In the genomic region with DNA sequence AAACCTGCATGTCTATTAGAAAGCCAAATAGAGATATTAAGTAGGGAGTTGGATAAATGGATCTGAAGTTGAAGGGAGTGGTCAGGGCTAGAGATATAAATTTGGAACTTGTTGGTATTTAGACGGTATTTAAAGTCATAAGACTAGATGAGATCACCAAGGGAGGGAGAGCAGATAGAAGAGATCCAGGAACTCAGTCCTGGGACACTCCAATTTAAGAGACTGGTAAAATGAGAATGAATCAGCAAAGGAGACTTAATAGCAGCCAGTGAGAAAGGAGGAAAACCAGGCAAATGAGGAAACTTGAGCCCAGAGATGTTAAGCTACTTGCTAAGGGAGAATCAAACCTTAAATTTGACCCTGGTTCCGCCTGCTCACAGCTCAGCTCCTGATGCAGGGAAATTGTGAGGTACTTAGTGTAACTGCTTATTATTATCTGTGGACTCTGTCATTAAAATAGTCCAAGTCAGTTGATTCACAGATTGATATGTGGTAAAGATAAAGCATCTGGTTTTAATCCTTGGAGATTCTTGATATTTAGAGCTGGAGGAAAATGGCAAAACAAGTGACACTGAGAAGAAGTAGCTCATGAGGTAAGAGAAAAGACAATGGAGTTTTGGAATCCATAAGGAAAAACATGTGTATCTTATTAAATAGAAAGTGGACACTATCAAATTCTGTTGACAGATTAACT, we compare ENCODE assay signal across 16 cellular contexts. TPM values are rescaled to one million over a fixed set of nuclear protein-coding genes. Genes with fewer than 3 reads are reported as not detected.
DNase-seq lines count a peak whose midpoint lies in the region; ATAC-seq and TF ChIP-seq lines count a peak whose summit lies in the region.
"Had no signal": no experiment of that assay in that cellular context is flagged by ENCODE, and none has a peak within 500 bp of the region (broad histone marks: within the 10 kb centered on the region; RNA-seq: fewer than 3 reads in every experiment).

No MANE protein-coding gene starts in this region.

- no peak overlapping the region for H3K4me3 ChIP-seq in gastroesophageal sphincter
- H3K4me3 ChIP-seq in effector memory CD4-positive, alpha-beta T cell (ENCODE audit: insufficient read depth, low read depth, low read length, poor library complexity, severe bottlenecking) = no peak overlapping the region

- TF ChIP-seq CTCF in gastroesophageal sphincter (IDR thresholded peaks at IDR 0.05) = no peak

- DNase-seq in AG08395 (ENCODE audit: low spot score) (peak; percentile 25), RPMI7951 (ENCODE audit: low read depth) (peak; percentile 12), sciatic nerve (ENCODE audit: low spot score) (no peak), pons (ENCODE audit: low spot score) (no peak), DMS79 (lab: John Stamatoyannopoulos, UW) (no peak), NCI-H1092 (lab: John Stamatoyannopoulos, UW) (no peak)
- no peak for DNase-seq in effector memory CD4-positive, alpha-beta T cell
- DNase-seq: ACHN; activated CD8-positive, alpha-beta T cell treated with anti-CD3 and anti-CD28 coated beads, Interleukin-2, amount 10 ng/mL, durations not matched to agents 7 days and 5 days; naive thymus-derived CD4-positive, alpha-beta T cell; NCI-H1436 treated with DMSO at 0.1 percent for 48 hours; retina; stimulated activated CD4-positive, alpha-beta T cell treated with anti-CD3 and anti-CD28 coated beads, Interleukin-4, amount 100 ng/mL, for 4 hours had no signal

- H3K9me3 ChIP-seq in gastroesophageal sphincter = peaks cover 0 to 17% (median 0%) of the 10 kb centered on the region in 3 donors
- H3K9me3 ChIP-seq in effector memory CD4-positive, alpha-beta T cell (ENCODE audit: control insufficient read depth, low read length) = no peaks in the 10 kb centered on the region

- 60 to 65% methylated on average over 2 of the region's 2 CpGs for WGBS in gastroesophageal sphincter (ENCODE audit: low coverage in 1 of 2), 2 donors

- peak overlapping the region; percentile 13 to 68 (median 60) for H3K27ac ChIP-seq in gastroesophageal sphincter
- no peak overlapping the region for H3K27ac ChIP-seq in effector memory CD4-positive, alpha-beta T cell (ENCODE audit: insufficient read depth, low read length, poor library complexity, severe bottlenecking)
- H3K27ac ChIP-seq: KMS-11 had no signal

- H3K4me1 ChIP-seq in gastroesophageal sphincter = peaks cover 5 to 26% (median 7%) of the 10 kb centered on the region in 3 donors
- no peaks in the 10 kb centered on the region for H3K4me1 ChIP-seq in effector memory CD4-positive, alpha-beta T cell (ENCODE audit: control insufficient read depth, insufficient read depth, low read length, poor library complexity, severe bottlenecking)

- TF ChIP-seq POLR2A in gastroesophageal sphincter (IDR thresholded peaks at IDR 0.05) = no peak

- ATAC-seq in gastroesophageal sphincter (no peak), sciatic nerve (peak; percentile 29)
- ATAC-seq: activated CD8-positive, alpha-beta T cell treated with anti-CD3 and anti-CD28 coated beads, Interleukin-2, amount 10 ng/mL, durations not matched to agents 7 days and 5 days; naive thymus-derived CD4-positive, alpha-beta T cell had no signal

- intact Hi-C loops in sciatic nerve (cut with DNase I) = no loop called here

- no peak for TF ChIP-seq EP300 in gastroesophageal sphincter (IDR thresholded peaks at IDR 0.05)

- H3K36me3 ChIP-seq in gastroesophageal sphincter = no peaks in the 10 kb centered on the region
- no peaks in the 10 kb centered on the region for H3K36me3 ChIP-seq in effector memory CD4-positive, alpha-beta T cell (ENCODE audit: control insufficient read depth, insufficient read depth, low read length)

- no peaks in the 10 kb centered on the region for H3K27me3 ChIP-seq in gastroesophageal sphincter
- H3K27me3 ChIP-seq in effector memory CD4-positive, alpha-beta T cell (replicated peaks; ENCODE audit: control insufficient read depth, insufficient read depth, low read length, poor library complexity, severe bottlenecking) = peaks cover 4% of the 10 kb centered on the region

RNA-seq across cellular contexts. Expression of gene ABI3BP, which starts 35.7 kb away (rescaled TPM):
- 0.29 and 0.48 TPM in 2 replicates for total RNA-seq in RPMI7951 (2014; rRNA removed; shearing (Covaris generic))
- 100 to 1,000 TPM in 2 of 4 donors, 10 to 100 TPM in 2; 59.6 to 158 (median 99.9) TPM for total RNA-seq in gastroesophageal sphincter
- total RNA-seq in sciatic nerve = 369 TPM
- total RNA-seq: activated T-helper 2 cell treated with anti-CD3 and anti-CD28 coated beads, Interferon-gamma antibody, Interleukin-2, Interleukin-4, amounts not matched to agents 10 μg/mL and 5 μg/mL and 100 μg/mL, durations not matched to agents 14 hours and 24 hours and 36 hours; naive thymus-derived CD4-positive, alpha-beta T cell had no signal

Comparison
In these comparisons a context has a peak if more than half of its experiments do, and no peak if none do; other contexts are left out.
1. DNase-seq: peak in AG08395 (single experiment) and RPMI7951 (single experiment); none in sciatic nerve (single experiment), pons (single experiment), DMS79 (single experiment), effector memory CD4-positive, alpha-beta T cell (0 of 3) and NCI-H1092 (single experiment).
2. RNA of gene ABI3BP, which starts 35.7 kb away (total RNA-seq): 369 TPM in sciatic nerve (single experiment) and 59.6 to 158 TPM in gastroesophageal sphincter; 0.29 to 0.48 TPM in RPMI7951; every median in the first group is over 10 times any median in the second.